In genomic region chr12:83763425-83763824, GRCh38 we compare ENCODE assay signal across 1 cellular context.
TF ChIP-seq lines count a peak whose summit lies in the region.

No MANE protein-coding gene starts in this region.

TF ChIP-seq in WTC11, 78 proteins besides CTCF, POLR2A, EP300 and RAD21:
- TF ChIP-seq CREM (CRISPR knock-in tag; IDR thresholded peaks at IDR 0.05): no peak
- no peak for TF ChIP-seq AR (CRISPR knock-in tag; IDR thresholded peaks at IDR 0.05)
- TF ChIP-seq MYBL2 (CRISPR knock-in tag; IDR thresholded peaks at IDR 0.05): no peak
- TF ChIP-seq E2F4 (CRISPR knock-in tag; IDR thresholded peaks at IDR 0.05; ENCODE audit: borderline replicate concordance, low read depth): no peak
- TF ChIP-seq ATF6 (CRISPR knock-in tag; IDR thresholded peaks at IDR 0.05): no peak
- no peak for TF ChIP-seq USF1 (CRISPR knock-in tag; IDR thresholded peaks at IDR 0.05)
- TF ChIP-seq ZNF317 (CRISPR knock-in tag; IDR thresholded peaks at IDR 0.05; ENCODE audit: borderline replicate concordance, low read depth): no peak
- no peak for TF ChIP-seq CDX4 (CRISPR knock-in tag; IDR thresholded peaks at IDR 0.05; ENCODE audit: borderline replicate concordance)
- no peak for TF ChIP-seq ZBTB43 (CRISPR knock-in tag; IDR thresholded peaks at IDR 0.05)
- no peak for TF ChIP-seq NFE2L1 (CRISPR knock-in tag; IDR thresholded peaks at IDR 0.05)
- no peak for TF ChIP-seq ZMAT4 (CRISPR knock-in tag; IDR thresholded peaks at IDR 0.05)
- no peak for TF ChIP-seq SP1 (CRISPR knock-in tag; conservative IDR thresholded peaks at IDR 0.05)
- no peak for TF ChIP-seq JUN (CRISPR knock-in tag; IDR thresholded peaks at IDR 0.05)
- no peak for TF ChIP-seq USF2 (CRISPR knock-in tag; IDR thresholded peaks at IDR 0.05)
- TF ChIP-seq FOXP4 (CRISPR knock-in tag; IDR thresholded peaks at IDR 0.05): no peak
- TF ChIP-seq STAT6 (CRISPR knock-in tag; conservative IDR thresholded peaks at IDR 0.05; ENCODE audit: low read depth): no peak
- TF ChIP-seq SOX15 (CRISPR knock-in tag; IDR thresholded peaks at IDR 0.05): no peak
- no peak for TF ChIP-seq E2F5 (CRISPR knock-in tag; IDR thresholded peaks at IDR 0.05)
- TF ChIP-seq GABPB1 (CRISPR knock-in tag; IDR thresholded peaks at IDR 0.05): no peak
- TF ChIP-seq ZSCAN18 (CRISPR knock-in tag; IDR thresholded peaks at IDR 0.05): no peak
